21 cellular contexts compared by ENCODE assay signal in the genomic region with DNA sequence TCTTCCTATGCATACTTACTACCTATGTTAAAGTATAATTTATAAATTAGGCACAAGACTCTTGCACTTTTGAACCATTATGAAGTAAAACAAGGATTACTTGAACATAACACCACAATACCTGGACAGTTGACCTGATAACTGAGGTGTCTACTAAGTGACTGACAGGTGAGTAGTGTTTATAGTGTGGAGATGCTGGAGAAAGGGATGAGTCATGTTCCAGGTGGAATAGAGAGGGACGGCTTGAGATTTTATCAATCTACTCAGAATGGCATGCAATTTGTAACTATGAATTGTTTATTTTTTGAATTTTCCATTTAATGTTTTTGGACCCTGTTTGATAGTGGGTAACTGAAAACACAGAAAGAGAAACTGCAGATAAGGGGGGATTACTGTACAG.
DNase-seq lines count a peak whose midpoint lies in the region; ATAC-seq, FAIRE-seq and TF ChIP-seq lines count a peak whose summit lies in the region.
"Had no signal": no experiment of that assay in that cellular context is flagged by ENCODE, and none has a peak within 500 bp of the region (broad histone marks: within the 10 kb centered on the region; RNA-seq: fewer than 3 reads in every experiment).

No MANE protein-coding gene starts in this region.

- no peak overlapping the region for H3K27ac Mint-ChIP-seq in GM23338
- H3K27ac Mint-ChIP-seq: B cell; CD4-positive, CD25-positive, alpha-beta regulatory T cell; CD8-positive, alpha-beta T cell; H9 had no signal

- H3K4me1 ChIP-seq in A549 (no peaks in the 10 kb centered on the region), GM23338 (ENCODE audit: insufficient read depth) (no peaks in the 10 kb centered on the region)
- H3K4me1 ChIP-seq: BLaER1, Caco-2 had no signal

- H3K27me3 Mint-ChIP-seq in GM23338 (ENCODE audit: insufficient read depth, low read depth, poor library complexity) = peaks cover 5% of the 10 kb centered on the region
- H3K27me3 Mint-ChIP-seq: CD4-positive, CD25-positive, alpha-beta regulatory T cell had no signal

- H3K4me1 Mint-ChIP-seq in GM23338 = no peaks in the 10 kb centered on the region
- H3K4me1 Mint-ChIP-seq: CD4-positive, CD25-positive, alpha-beta regulatory T cell; H9 had no signal

- H3K27ac ChIP-seq in A549 (no peak overlapping the region), RWPE1 (no peak overlapping the region), GM23338 (ENCODE audit: low read depth) (no peak overlapping the region)
- H3K27ac ChIP-seq: BLaER1, C4-2B, GM23248 had no signal

- H3K9me3 ChIP-seq in A549 = peaks cover 27% of the 10 kb centered on the region

- H3K4me3 Mint-ChIP-seq in GM23338 = no peak overlapping the region
- H3K4me3 Mint-ChIP-seq: B cell; CD4-positive, CD25-positive, alpha-beta regulatory T cell; CD8-positive, alpha-beta T cell; H9 had no signal

- ATAC-seq in A549 (no peak), GM23338 (no peak)
- ATAC-seq: CD8-positive, alpha-beta T cell; HCT116 had no signal

- H3K79me2 ChIP-seq in GM23338 (replicated peaks; ENCODE audit: insufficient read depth) = no peaks in the 10 kb centered on the region

- H3K36me3 Mint-ChIP-seq in GM23338 (ENCODE audit: low read depth) = peaks cover 19% of the 10 kb centered on the region; the same call in 2 of the 3 replicates
- H3K36me3 Mint-ChIP-seq: CD4-positive, CD25-positive, alpha-beta regulatory T cell; CD8-positive, alpha-beta T cell had no signal

- POLR2A ChIA-PET in A549 (lab: Yijun Ruan, JAX) = no interaction called here
- POLR2A ChIA-PET in RWPE1 (lab: Yijun Ruan, JAX; ENCODE audit: low non-redundant PET) = no interaction called here

- TF ChIP-seq EP300 in A549 (IDR thresholded peaks at IDR 0.05) = no peak

- TF ChIP-seq RAD21 in A549 (conservative IDR thresholded peaks at IDR 0.05 in 1 of 2, IDR thresholded peaks at IDR 0.05 in 1 of 2) = no peak

- 76% methylated on average over 1 of the region's 1 CpG for WGBS in A549 (ENCODE audit: missing lambda C conversion rate)

- H2AFZ ChIP-seq in GM23338 = no peak overlapping the region
- H2AFZ ChIP-seq: GM23248 had no signal

- no peak for TF ChIP-seq POLR2A in A549 (IDR thresholded peaks at IDR 0.05; ENCODE audit: low read length)

- H3K9me2 ChIP-seq in GM23338 (ENCODE audit: insufficient read depth) = no peaks in the 10 kb centered on the region

- TF ChIP-seq CTCF in A549 (IDR thresholded peaks at IDR 0.05) (no peak), RWPE1 (conservative IDR thresholded peaks at IDR 0.05; ENCODE audit: low read depth) (no peak), epithelial cell of esophagus (IDR thresholded peaks at IDR 0.05; ENCODE audit: insufficient read depth, low read depth, low read length, missing control alignments) (no peak), GM23338 (conservative IDR thresholded peaks at IDR 0.05; ENCODE audit: low read depth in 2 of 2) (no peak)

- no peaks in the 10 kb centered on the region for H4K20me1 ChIP-seq in GM23338 (replicated peaks; ENCODE audit: insufficient read depth)
- H4K20me1 ChIP-seq: BLaER1 had no signal

- H3K4me3 ChIP-seq in A549 (no peak overlapping the region), epithelial cell of esophagus (ENCODE audit: low read length) (no peak overlapping the region), GM23338 (no peak overlapping the region)
- H3K4me3 ChIP-seq: BLaER1, GM23248 had no signal

- CTCF ChIA-PET in A549 (lab: Yijun Ruan, JAX) (no interaction called here), RWPE1 (lab: Yijun Ruan, JAX) (no interaction called here)

- peak; percentile 56 for FAIRE-seq in A549 (lab: Jason Lieb, UNC)
- FAIRE-seq: GM12891, GM18507 had no signal

- H3K9me3 Mint-ChIP-seq in GM23338 = peaks cover 37% of the 10 kb centered on the region

- H3K36me3 ChIP-seq in GM23338 (ENCODE audit: insufficient read depth) = peaks cover 6% of the 10 kb centered on the region; the same call in 1 of the 2 replicates
- H3K36me3 ChIP-seq: BLaER1 had no signal

- no peak for DNase-seq in A549 (ENCODE audit: low read depth in 1 of 2, low spot score in 1 of 2)
- DNase-seq in DMS53 treated with DMSO at 0.1 percent for 48 hours (lab: John Stamatoyannopoulos, UW; ENCODE audit: unreplicated experiment) = peak; percentile 61
- DNase-seq in RWPE1 (ENCODE audit: low spot score) = peak; percentile 4
- peak; percentile 36 for DNase-seq in epithelial cell of esophagus (ENCODE audit: low read depth)
- DNase-seq in 8988T = no peak
- no peak for DNase-seq in iPS-NIHi7 (ENCODE audit: extremely low spot score)
- no peak for DNase-seq in GM23338 (ENCODE audit: low spot score)
- DNase-seq: Caco-2; CD4-positive, CD25-positive, alpha-beta regulatory T cell; CD8-positive, alpha-beta T cell; DMS153; DMS79 treated with DMSO at 0.1 percent for 48 hours; GF-D8; GM23248; H9 had no signal

- no peak overlapping the region for H3K4me2 ChIP-seq in A549
- H3K4me2 ChIP-seq in GM23338 = no peak overlapping the region
- H3K4me2 ChIP-seq: BLaER1 had no signal

- no peaks in the 10 kb centered on the region for H3F3A ChIP-seq in GM23338 (replicated peaks; ENCODE audit: low read depth)

- H3K27me3 ChIP-seq in GM23338 (ENCODE audit: insufficient read depth) = no peaks in the 10 kb centered on the region
- H3K27me3 ChIP-seq: BLaER1 had no signal

TF ChIP-seq in A549, 52 proteins besides CTCF, POLR2A, EP300 and RAD21:
- no peak for TF ChIP-seq FOSL2 (IDR thresholded peaks at IDR 0.05)
- TF ChIP-seq FOSL2 (CRISPR knock-in tag; IDR thresholded peaks at IDR 0.05) = peak; percentile 37; the same call in 1 of the 2 replicates
- no peak for TF ChIP-seq KDM5A (IDR thresholded peaks at IDR 0.05)

TF ChIP-seq in GM23338, 12 proteins besides CTCF, POLR2A, EP300 and RAD21 (continues in another document):
- TF ChIP-seq EZH2 (IDR thresholded peaks at IDR 0.05; ENCODE audit: low read depth, unreplicated experiment) (no peak), STAT1 (IDR thresholded peaks at IDR 0.05; ENCODE audit: unreplicated experiment) (no peak), CREB1 (CRISPR knock-in tag; IDR thresholded peaks at IDR 0.05; ENCODE audit: low read depth) (no peak), NANOG (IDR thresholded peaks at IDR 0.05; ENCODE audit: borderline replicate concordance) (no peak), ZNF114 (CRISPR knock-in tag; IDR thresholded peaks at IDR 0.05) (no peak), JUNB (IDR thresholded peaks at IDR 0.05; ENCODE audit: unreplicated experiment) (no peak), POLR2AphosphoS5 (IDR thresholded peaks at IDR 0.05; ENCODE audit: low read depth) (no peak), EZH2phosphoT487 (IDR thresholded peaks at IDR 0.05; ENCODE audit: unreplicated experiment) (no peak)
- TF ChIP-seq, protein P1, sequence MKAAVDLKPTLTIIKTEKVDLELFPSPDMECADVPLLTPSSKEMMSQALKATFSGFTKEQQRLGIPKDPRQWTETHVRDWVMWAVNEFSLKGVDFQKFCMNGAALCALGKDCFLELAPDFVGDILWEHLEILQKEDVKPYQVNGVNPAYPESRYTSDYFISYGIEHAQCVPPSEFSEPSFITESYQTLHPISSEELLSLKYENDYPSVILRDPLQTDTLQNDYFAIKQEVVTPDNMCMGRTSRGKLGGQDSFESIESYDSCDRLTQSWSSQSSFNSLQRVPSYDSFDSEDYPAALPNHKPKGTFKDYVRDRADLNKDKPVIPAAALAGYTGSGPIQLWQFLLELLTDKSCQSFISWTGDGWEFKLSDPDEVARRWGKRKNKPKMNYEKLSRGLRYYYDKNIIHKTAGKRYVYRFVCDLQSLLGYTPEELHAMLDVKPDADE (IDR thresholded peaks at IDR 0.05) = no peak

Comparison
In these comparisons a context has a peak if more than half of its experiments do, and no peak if none do; other contexts are left out.
1. DNase-seq: peak in DMS53 treated with DMSO at 0.1 percent for 48 hours (single experiment), RWPE1 (single experiment) and epithelial cell of esophagus (single experiment); none in A549 (0 of 2), 8988T (single experiment), iPS-NIHi7 (single experiment) and GM23338 (single experiment).